ENCODE assay signal across 24 cellular contexts in genomic region chr14:102746568-102747438, GRCh38. TPM values are rescaled to one million over a fixed set of nuclear protein-coding genes. Genes with fewer than 3 reads are reported as not detected.
DNase-seq lines count a peak whose midpoint lies in the region; ATAC-seq, FAIRE-seq and TF ChIP-seq lines count a peak whose summit lies in the region.
"Had no signal": no experiment of that assay in that cellular context is flagged by ENCODE, and none has a peak within 500 bp of the region (broad histone marks: within the 10 kb centered on the region; RNA-seq: fewer than 3 reads in every experiment).

No MANE protein-coding gene starts in this region.

- no peak overlapping the region for H2AFZ ChIP-seq in hepatocyte

- no peaks in the 10 kb centered on the region for H3K9me3 ChIP-seq in right lobe of liver
- H3K9me3 ChIP-seq in hepatocyte (ENCODE audit: low read depth): no peaks in the 10 kb centered on the region
- H3K9me3 ChIP-seq: Peyer's patch had no signal

- TF ChIP-seq CTCF in natural killer cell (IDR thresholded peaks at IDR 0.05): no peak
- TF ChIP-seq CTCF in right lobe of liver (IDR thresholded peaks at IDR 0.05): no peak
- TF ChIP-seq CTCF in hepatocyte (IDR thresholded peaks at IDR 0.05; ENCODE audit: poor library complexity): no peak

- H3K36me3 ChIP-seq in right lobe of liver (peaks cover 0 to 2% (median 0%) of the 10 kb centered on the region in 4 donors), hepatocyte (replicated peaks; ENCODE audit: insufficient read depth, low read depth) (peaks cover 4% of the 10 kb centered on the region)
- H3K36me3 ChIP-seq: MG63 had no signal

- DNase-seq in natural killer cell treated with Interleukin-12 subunit alpha and Interleukin-12 subunit beta and Interleukin-15 and Interleukin-18, amount 100 ng/mL, for 72 hours (ENCODE audit: low spot score): peak; percentile 45
- DNase-seq in natural killer cell: no peak
- DNase-seq in right lobe of liver: peak; percentile 11 to 42 (median 31)
- DNase-seq in NCI-H1417 (lab: John Stamatoyannopoulos, UW): no peak
- DNase-seq in GM12892 (ENCODE audit: insufficient read length): no peak
- no peak for DNase-seq in hepatocyte (ENCODE audit: low spot score)
- DNase-seq: Calu3; CD8-positive, alpha-beta T cell; EL; Kasumi-1; MG63; NCI-H1048; NCI-H146; NCI-H2029 treated with DMSO at 0.1 percent for 48 hours; NCI-H446 treated with DMSO at 0.1 percent for 48 hours; NCI-H69; NK-92 treated with Interleukin-12 subunit alpha and Interleukin-12 subunit beta, amount 100 ng/mL, for 24 hours; Peyer's patch had no signal

- H3K9me2 ChIP-seq in hepatocyte (replicated peaks; ENCODE audit: insufficient read depth): no peaks in the 10 kb centered on the region

- WGBS in right lobe of liver (ENCODE audit: insufficient coverage, low coverage, low lambda C conversion rate, missing lambda C conversion rate): 100% methylated on average over 1 of the region's 30 CpGs
- WGBS in hepatocyte (ENCODE audit: low lambda C conversion rate, missing lambda C conversion rate): 94% methylated on average over 23 of the region's 30 CpGs

- no peaks in the 10 kb centered on the region for H3K36me3 Mint-ChIP-seq in natural killer cell treated with Interleukin-12 subunit alpha and Interleukin-12 subunit beta and Interleukin-15 and Interleukin-18, amount 100 ng/mL, for 72 hours
- no peaks in the 10 kb centered on the region for H3K36me3 Mint-ChIP-seq in natural killer cell
- peaks cover 6% of the 10 kb centered on the region for H3K36me3 Mint-ChIP-seq in activated T-helper 17 cell treated with anti-CD3 and anti-CD28 coated beads, Interleukin-2, amount 50 U/mL, for 72 hours (ENCODE audit: low read depth)

- TF ChIP-seq POLR2A in right lobe of liver (IDR thresholded peaks at IDR 0.05) (no peak), GM12892 (IDR thresholded peaks at IDR 0.05; ENCODE audit: low read depth, low read length) (no peak)

- no peaks in the 10 kb centered on the region for H3K27me3 Mint-ChIP-seq in natural killer cell treated with Interleukin-12 subunit alpha and Interleukin-12 subunit beta and Interleukin-15 and Interleukin-18, amount 100 ng/mL, for 72 hours
- no peaks in the 10 kb centered on the region for H3K27me3 Mint-ChIP-seq in natural killer cell (ENCODE audit: low read depth in 2 of 2)
- H3K27me3 Mint-ChIP-seq in activated T-helper 17 cell treated with anti-CD3 and anti-CD28 coated beads, Interleukin-2, amount 50 U/mL, for 72 hours: no peaks in the 10 kb centered on the region
- H3K27me3 Mint-ChIP-seq: IgD-negative memory B cell had no signal

- no peaks in the 10 kb centered on the region for H3K79me2 ChIP-seq in hepatocyte

- ATAC-seq in natural killer cell treated with Interleukin-12 subunit alpha and Interleukin-12 subunit beta and Interleukin-15 and Interleukin-18, amount 100 ng/mL, for 72 hours: peak; percentile 14 to 29
- ATAC-seq in natural killer cell (no peak), right lobe of liver (peak in 1 of 4 donors; percentile 25)
- no peak for ATAC-seq in activated T-helper 17 cell treated with anti-CD3 and anti-CD28 coated beads, Interleukin-2, amount 50 U/mL, for 72 hours (replicated peaks)
- ATAC-seq: CD8-positive, alpha-beta T cell; Right ventricle myocardium inferior had no signal

- H3K4me3 Mint-ChIP-seq in natural killer cell treated with Interleukin-12 subunit alpha and Interleukin-12 subunit beta and Interleukin-15 and Interleukin-18, amount 100 ng/mL, for 72 hours: no peak overlapping the region
- no peak overlapping the region for H3K4me3 Mint-ChIP-seq in natural killer cell
- H3K4me3 Mint-ChIP-seq in activated T-helper 17 cell treated with anti-CD3 and anti-CD28 coated beads, Interleukin-2, amount 50 U/mL, for 72 hours: no peak overlapping the region
- H3K4me3 Mint-ChIP-seq: CD8-positive, alpha-beta T cell; IgD-negative memory B cell had no signal

- no peak for FAIRE-seq in GM12892 (lab: Jason Lieb, UNC)
- FAIRE-seq: H54 had no signal

- no peaks in the 10 kb centered on the region for H4K20me1 ChIP-seq in hepatocyte (ENCODE audit: insufficient read depth, poor library complexity, severe bottlenecking)

- no peaks in the 10 kb centered on the region for H3K4me1 ChIP-seq in right lobe of liver
- no peaks in the 10 kb centered on the region for H3K4me1 ChIP-seq in hepatocyte (ENCODE audit: insufficient read depth)
- H3K4me1 ChIP-seq: Peyer's patch had no signal

- intact Hi-C loops in natural killer cell (cut with micrococcal nuclease): no loop called here
- intact Hi-C loops in right lobe of liver (cut with DNase I): no loop called here

- H3K9me3 Mint-ChIP-seq in natural killer cell treated with Interleukin-12 subunit alpha and Interleukin-12 subunit beta and Interleukin-15 and Interleukin-18, amount 100 ng/mL, for 72 hours: no peaks in the 10 kb centered on the region
- peaks cover 0 to 2% of the 10 kb centered on the region in 2 donors for H3K9me3 Mint-ChIP-seq in natural killer cell
- no peaks in the 10 kb centered on the region for H3K9me3 Mint-ChIP-seq in activated T-helper 17 cell treated with anti-CD3 and anti-CD28 coated beads, Interleukin-2, amount 50 U/mL, for 72 hours
- H3K9me3 Mint-ChIP-seq: CD8-positive, alpha-beta T cell had no signal

- H3K4me3 ChIP-seq in right lobe of liver (no peak overlapping the region), hepatocyte (no peak overlapping the region)
- H3K4me3 ChIP-seq: BLaER1 treated with 17β-estradiol and CSF1 and Interleukin-3, amounts not matched to agents 10 nM and 100 nM; MG63; Peyer's patch had no signal

- H3K27ac ChIP-seq in right lobe of liver (no peak overlapping the region), hepatocyte (no peak overlapping the region)
- H3K27ac ChIP-seq: BLaER1 treated with 17β-estradiol and CSF1 and Interleukin-3, amounts not matched to agents 10 nM and 100 nM; HL-60; Peyer's patch had no signal

- no peak overlapping the region for H3K27ac Mint-ChIP-seq in natural killer cell treated with Interleukin-12 subunit alpha and Interleukin-12 subunit beta and Interleukin-15 and Interleukin-18, amount 100 ng/mL, for 72 hours
- no peak overlapping the region for H3K27ac Mint-ChIP-seq in natural killer cell
- H3K27ac Mint-ChIP-seq in activated T-helper 17 cell treated with anti-CD3 and anti-CD28 coated beads, Interleukin-2, amount 50 U/mL, for 72 hours: peak overlapping the region; percentile 25
- H3K27ac Mint-ChIP-seq: CD8-positive, alpha-beta T cell; IgD-negative memory B cell had no signal

- H3K4me2 ChIP-seq in hepatocyte: no peak overlapping the region
- H3K4me2 ChIP-seq: BLaER1 treated with 17β-estradiol and CSF1 and Interleukin-3, amounts not matched to agents 10 nM and 100 nM had no signal

- H3K4me1 Mint-ChIP-seq in natural killer cell treated with Interleukin-12 subunit alpha and Interleukin-12 subunit beta and Interleukin-15 and Interleukin-18, amount 100 ng/mL, for 72 hours (ENCODE audit: low read depth in 2 of 2): no peaks in the 10 kb centered on the region
- no peaks in the 10 kb centered on the region for H3K4me1 Mint-ChIP-seq in natural killer cell
- no peaks in the 10 kb centered on the region for H3K4me1 Mint-ChIP-seq in activated T-helper 17 cell treated with anti-CD3 and anti-CD28 coated beads, Interleukin-2, amount 50 U/mL, for 72 hours

- H3K27me3 ChIP-seq in right lobe of liver (no peaks in the 10 kb centered on the region), hepatocyte (no peaks in the 10 kb centered on the region)
- H3K27me3 ChIP-seq: BLaER1 treated with 17β-estradiol and CSF1 and Interleukin-3, amounts not matched to agents 10 nM and 100 nM; MG63; Peyer's patch had no signal

RNA-seq across cellular contexts. Expression of gene TRAF3, which starts 30.4 kb away (rescaled TPM):
- total RNA-seq in natural killer cell treated with Interleukin-12 subunit alpha and Interleukin-12 subunit beta and Interleukin-15 and Interleukin-18, amount 100 ng/mL, for 72 hours: 10 to 100 TPM; 37.6 to 84.6 TPM
- total RNA-seq in natural killer cell (10 to 100 TPM; 21.0 to 31.6 (median 23.5) TPM), right lobe of liver (10 to 100 TPM in 1 of 6 experiments, 1 to 10 TPM in 5; 5.6 to 10.5 (median 8.3) TPM), hepatocyte (13.7 and 15.8 TPM in 2 replicates)
- 100 to 1,000 TPM in 1 of 2 donors, 10 to 100 TPM in 1; 61.7 to 133 TPM for total RNA-seq in activated T-helper 17 cell treated with anti-CD3 and anti-CD28 coated beads, Interleukin-2, amount 50 U/mL, for 72 hours
- 53.6 TPM for polyA plus RNA-seq in GM12892 (2012; ENCODE audit: missing spikeins)
- 4.4 and 8.0 TPM in 2 replicates for polyA plus RNA-seq in hepatocyte

Comparison
In these comparisons a context has a peak if more than half of its experiments do, and no peak if none do; other contexts are left out.
1. ATAC-seq: peak in natural killer cell treated with Interleukin-12 subunit alpha and Interleukin-12 subunit beta and Interleukin-15 and Interleukin-18, amount 100 ng/mL, for 72 hours (2 of 2); none in natural killer cell (0 of 3) and activated T-helper 17 cell treated with anti-CD3 and anti-CD28 coated beads, Interleukin-2, amount 50 U/mL, for 72 hours (single experiment).
2. DNase-seq: peak in natural killer cell treated with Interleukin-12 subunit alpha and Interleukin-12 subunit beta and Interleukin-15 and Interleukin-18, amount 100 ng/mL, for 72 hours (single experiment) and right lobe of liver (3 of 3); none in natural killer cell (single experiment), NCI-H1417 (0 of 3), GM12892 (single experiment) and hepatocyte (single experiment).